In the genomic region with DNA sequence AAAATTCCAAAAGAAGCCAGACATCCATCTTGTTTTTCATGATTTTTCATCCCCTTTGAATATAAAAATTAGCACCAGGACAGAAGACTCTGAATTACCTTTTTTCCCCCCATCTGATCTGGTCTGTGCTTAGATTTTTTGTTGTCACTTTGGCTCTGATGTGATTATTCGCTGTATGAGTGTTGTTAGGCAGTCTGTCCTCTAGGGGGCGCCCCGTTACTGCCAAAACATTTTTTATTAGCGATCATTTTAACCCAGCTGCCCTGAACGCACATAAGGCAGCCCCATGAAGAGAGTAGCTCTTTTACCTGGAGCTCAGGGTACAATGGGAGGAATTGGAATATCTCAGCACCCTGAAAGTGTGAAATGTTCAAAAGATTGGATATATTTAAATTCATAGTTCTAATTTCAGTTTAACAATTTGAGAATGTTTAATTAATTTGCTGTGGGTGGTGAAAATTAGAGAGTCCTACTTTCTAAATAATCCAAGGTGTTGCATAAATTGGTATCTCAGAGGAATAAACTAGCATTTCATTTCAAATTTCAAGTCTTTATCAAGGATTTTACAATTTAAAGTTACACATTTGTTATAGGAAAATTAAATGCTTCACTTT, we compare ENCODE assay signal across 8 cellular contexts.
DNase-seq lines count a peak whose midpoint lies in the region; ATAC-seq, FAIRE-seq and TF ChIP-seq lines count a peak whose summit lies in the region.

No MANE protein-coding gene starts in this region.

- intact Hi-C loops in upper lobe of right lung (cut with DNase I), result loop anchor here (10.0 kb wide), 1 partner anchor 213 kb away; the partner anchor contains the start of gene RPL7L1

- H3K36me3 ChIP-seq in upper lobe of right lung, result peaks cover 86% of the 10 kb centered on the region

- no peak overlapping the region for H3K27ac ChIP-seq in upper lobe of right lung

- TF ChIP-seq CTCF in glutamatergic neuron (IDR thresholded peaks at IDR 0.05; ENCODE audit: partially characterized antibody, unreplicated experiment) (peak; percentile 97), upper lobe of right lung (IDR thresholded peaks at IDR 0.05) (peak; percentile 88)

- peaks cover 3% of the 10 kb centered on the region for H3K4me1 ChIP-seq in upper lobe of right lung

- ATAC-seq in SK-N-SH treated with all-trans-retinoic acid at 6 μM for 48 hours (peak; percentile 87), upper lobe of right lung (peak; percentile 98), HG03457 (IDR thresholded peaks at IDR 0.05; ENCODE audit: unreplicated experiment) (no peak)

- H3K27me3 Mint-ChIP-seq in glutamatergic neuron (ENCODE audit: unreplicated experiment), result no peaks in the 10 kb centered on the region

- DNase-seq in NCI-H1105 (lab: John Stamatoyannopoulos, UW), result peak; percentile 70
- peak; percentile 82 for DNase-seq in activated naive CD4-positive, alpha-beta T cell treated with anti-CD3 and anti-CD28 coated beads, Interleukin-2, amount 50 U/mL, for 16 hours
- DNase-seq in glutamatergic neuron, result peak; percentile 83
- peak; percentile 83 for DNase-seq in pons (ENCODE audit: low spot score)
- DNase-seq in upper lobe of right lung, result peak; percentile 77

- no peak overlapping the region for H3K4me3 Mint-ChIP-seq in glutamatergic neuron (ENCODE audit: unreplicated experiment)

- H3K9me3 ChIP-seq in upper lobe of right lung, result no peaks in the 10 kb centered on the region

- peak; percentile 96 for FAIRE-seq in G401.6 (lab: Jason Lieb, UNC)

- H3K4me3 ChIP-seq in upper lobe of right lung, result no peak overlapping the region

- no peaks in the 10 kb centered on the region for H3K4me1 Mint-ChIP-seq in glutamatergic neuron (ENCODE audit: low read depth, unreplicated experiment)

- H3K9me3 Mint-ChIP-seq in glutamatergic neuron (ENCODE audit: unreplicated experiment), result peaks cover 1% of the 10 kb centered on the region

- no peak overlapping the region for H3K27ac Mint-ChIP-seq in glutamatergic neuron (ENCODE audit: unreplicated experiment)

- H3K27me3 ChIP-seq in upper lobe of right lung, result no peaks in the 10 kb centered on the region

- no peaks in the 10 kb centered on the region for H3K36me3 Mint-ChIP-seq in glutamatergic neuron (ENCODE audit: unreplicated experiment)

TF ChIP-seq in SK-N-SH treated with all-trans-retinoic acid at 6 μM for 48 hours, 23 proteins besides CTCF, POLR2A, EP300 and RAD21:
- TF ChIP-seq ESRRG (CRISPR knock-in tag; IDR thresholded peaks at IDR 0.05) (no peak), ZC3H10 (CRISPR knock-in tag; IDR thresholded peaks at IDR 0.05) (no peak), ZFP30 (CRISPR knock-in tag; IDR thresholded peaks at IDR 0.05) (no peak), ZNF565 (CRISPR knock-in tag; conservative IDR thresholded peaks at IDR 0.05; ENCODE audit: low read depth) (no peak), SNAI2 (CRISPR knock-in tag; IDR thresholded peaks at IDR 0.05) (no peak)
- TF ChIP-seq, protein P1, sequence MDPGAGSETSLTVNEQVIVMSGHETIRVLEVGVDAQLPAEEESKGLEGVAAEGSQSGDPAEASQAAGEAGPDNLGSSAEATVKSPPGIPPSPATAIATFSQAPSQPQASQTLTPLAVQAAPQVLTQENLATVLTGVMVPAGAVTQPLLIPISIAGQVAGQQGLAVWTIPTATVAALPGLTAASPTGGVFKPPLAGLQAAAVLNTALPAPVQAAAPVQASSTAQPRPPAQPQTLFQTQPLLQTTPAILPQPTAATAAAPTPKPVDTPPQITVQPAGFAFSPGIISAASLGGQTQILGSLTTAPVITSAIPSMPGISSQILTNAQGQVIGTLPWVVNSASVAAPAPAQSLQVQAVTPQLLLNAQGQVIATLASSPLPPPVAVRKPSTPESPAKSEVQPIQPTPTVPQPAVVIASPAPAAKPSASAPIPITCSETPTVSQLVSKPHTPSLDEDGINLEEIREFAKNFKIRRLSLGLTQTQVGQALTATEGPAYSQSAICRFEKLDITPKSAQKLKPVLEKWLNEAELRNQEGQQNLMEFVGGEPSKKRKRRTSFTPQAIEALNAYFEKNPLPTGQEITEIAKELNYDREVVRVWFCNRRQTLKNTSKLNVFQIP (CRISPR knock-in tag; IDR thresholded peaks at IDR 0.05; ENCODE audit: borderline replicate concordance, low read depth), result no peak
